In genomic region chr9:31996331-31996730, GRCh38 we compare ENCODE assay signal across 21 cellular contexts.
DNase-seq lines count a peak whose midpoint lies in the region; ATAC-seq and TF ChIP-seq lines count a peak whose summit lies in the region.
"Had no signal": no experiment of that assay in that cellular context is flagged by ENCODE, and none has a peak within 500 bp of the region (broad histone marks: within the 10 kb centered on the region; RNA-seq: fewer than 3 reads in every experiment).

No MANE protein-coding gene starts in this region.

- peak; percentile 10 for DNase-seq in NCI-H82 (lab: John Stamatoyannopoulos, UW)
- DNase-seq in NCI-H82 treated with DMSO at 0.1 percent for 48 hours (lab: John Stamatoyannopoulos, UW; ENCODE audit: unreplicated experiment) = no peak
- no peak for DNase-seq in psoas muscle
- DNase-seq in KG1 (lab: John Stamatoyannopoulos, UW) = no peak
- no peak for DNase-seq in activated CD4-positive, alpha-beta T cell treated with anti-CD3 and anti-CD28 coated beads, Interleukin-2, amount 10 ng/mL, durations not matched to agents 24 days and 14 days
- DNase-seq in activated CD4-positive, alpha-beta T cell treated with anti-CD3 and anti-CD28 coated beads for 48 hours = no peak
- DNase-seq: activated CD4-positive, alpha-beta T cell treated with anti-CD3 and anti-CD28 coated beads, Interleukin-2, amount 50 U/mL, for 48 hours; CD4-positive, alpha-beta memory T cell; DMS79; dorsolateral prefrontal cortex; foreskin melanocyte; midbrain; NCI-H1436; SIG-M5; stimulated activated CD4-positive, alpha-beta T cell treated with anti-CD3 and anti-CD28 coated beads, Interleukin-12 subunit alpha, Interleukin-12 subunit beta, amount 100 ng/mL, for 4 hours; T-helper 17 cell had no signal

- H3K36me3 ChIP-seq in Loucy (ENCODE audit: insufficient read depth, low read length) (no peaks in the 10 kb centered on the region), psoas muscle (ENCODE audit: insufficient read depth in 1 of 2, low read depth in 1 of 2) (no peaks in the 10 kb centered on the region)
- H3K36me3 ChIP-seq: cardiac muscle cell, suprapubic skin, vagina had no signal

- ATAC-seq in psoas muscle = no peak
- ATAC-seq: T-helper 17 cell had no signal

- WGBS in psoas muscle, 3 donors = 33 to 83% (median 59%) methylated on average over 1 of the region's 1 CpG

- no peak overlapping the region for H2AFZ ChIP-seq in Loucy (ENCODE audit: low read length)

- no peaks in the 10 kb centered on the region for H3K4me1 Mint-ChIP-seq in activated CD4-positive, alpha-beta T cell treated with anti-CD3 and anti-CD28 coated beads, Interleukin-2, amount 10 ng/mL, durations not matched to agents 24 days and 14 days
- H3K4me1 Mint-ChIP-seq: T-helper 17 cell had no signal

- no peak overlapping the region for H3K27ac Mint-ChIP-seq in activated CD4-positive, alpha-beta T cell treated with anti-CD3 and anti-CD28 coated beads, Interleukin-2, amount 10 ng/mL, durations not matched to agents 24 days and 14 days
- H3K27ac Mint-ChIP-seq: CD4-positive, alpha-beta memory T cell; T-helper 17 cell had no signal

- intact Hi-C loops in psoas muscle (cut with DNase I) = no loop called here
- intact Hi-C loops in activated CD4-positive, alpha-beta T cell treated with anti-CD3 and anti-CD28 coated beads, Interleukin-2, amount 10 ng/mL, durations not matched to agents 24 days and 14 days (cut with micrococcal nuclease) = no loop called here

- peaks cover 12% of the 10 kb centered on the region for H3K9me3 Mint-ChIP-seq in activated CD4-positive, alpha-beta T cell treated with anti-CD3 and anti-CD28 coated beads, Interleukin-2, amount 10 ng/mL, durations not matched to agents 24 days and 14 days

- H3K4me3 Mint-ChIP-seq in activated CD4-positive, alpha-beta T cell treated with anti-CD3 and anti-CD28 coated beads, Interleukin-2, amount 10 ng/mL, durations not matched to agents 24 days and 14 days = no peak overlapping the region
- H3K4me3 Mint-ChIP-seq: CD4-positive, alpha-beta memory T cell; T-helper 17 cell had no signal

- TF ChIP-seq CTCF in Loucy (conservative IDR thresholded peaks at IDR 0.05; ENCODE audit: low read length) (0 out of 2 replicates have a peak, but pooled peaks have one; percentile 8), VCaP (conservative IDR thresholded peaks at IDR 0.05) (peak; percentile 13; the same call in 1 of the 2 replicates), psoas muscle (IDR thresholded peaks at IDR 0.05) (peak; percentile 3)

- no peaks in the 10 kb centered on the region for H3K9me2 ChIP-seq in Loucy (replicated peaks; ENCODE audit: low read depth, low read length)

- H3K27ac ChIP-seq in VCaP (no peak overlapping the region), psoas muscle (no peak overlapping the region)
- H3K27ac ChIP-seq: cardiac muscle cell, dorsolateral prefrontal cortex, suprapubic skin, vagina had no signal

- no peak overlapping the region for H3K9ac ChIP-seq in Loucy (ENCODE audit: low read depth, low read length, poor library complexity, severe bottlenecking)

- no peaks in the 10 kb centered on the region for H3K27me3 Mint-ChIP-seq in activated CD4-positive, alpha-beta T cell treated with anti-CD3 and anti-CD28 coated beads, Interleukin-2, amount 10 ng/mL, durations not matched to agents 24 days and 14 days
- H3K27me3 Mint-ChIP-seq: CD4-positive, alpha-beta memory T cell; T-helper 17 cell had no signal

- H3K9me3 ChIP-seq in Loucy (ENCODE audit: insufficient read depth, low read depth, low read length) = no peaks in the 10 kb centered on the region
- H3K9me3 ChIP-seq in psoas muscle = no peaks in the 10 kb centered on the region
- H3K9me3 ChIP-seq: suprapubic skin, vagina had no signal

- H3K4me1 ChIP-seq in Loucy (ENCODE audit: insufficient read depth, low read length, poor library complexity, severe bottlenecking) = no peaks in the 10 kb centered on the region
- H3K4me1 ChIP-seq in psoas muscle = no peaks in the 10 kb centered on the region
- H3K4me1 ChIP-seq: suprapubic skin, vagina had no signal

- no peaks in the 10 kb centered on the region for H3K36me3 Mint-ChIP-seq in activated CD4-positive, alpha-beta T cell treated with anti-CD3 and anti-CD28 coated beads, Interleukin-2, amount 10 ng/mL, durations not matched to agents 24 days and 14 days (ENCODE audit: low read depth)
- H3K36me3 Mint-ChIP-seq: CD4-positive, alpha-beta memory T cell had no signal

- no peak overlapping the region for H3K4me2 ChIP-seq in Loucy (ENCODE audit: low read depth, low read length, poor library complexity, severe bottlenecking)

- no peaks in the 10 kb centered on the region for H3K79me2 ChIP-seq in Loucy (ENCODE audit: insufficient read depth, low read length)

- no peaks in the 10 kb centered on the region for H3F3A ChIP-seq in Loucy (ENCODE audit: low read depth)

- no peaks in the 10 kb centered on the region for H4K20me1 ChIP-seq in Loucy (ENCODE audit: insufficient read depth, low read length, poor library complexity, severe bottlenecking)

- no peak overlapping the region for H3K4me3 ChIP-seq in Loucy (ENCODE audit: low read length, poor library complexity, severe bottlenecking)
- no peak overlapping the region for H3K4me3 ChIP-seq in psoas muscle
- H3K4me3 ChIP-seq: cardiac muscle cell, dorsolateral prefrontal cortex, suprapubic skin, vagina had no signal

- H3K27me3 ChIP-seq in Loucy (ENCODE audit: insufficient read depth, low read length, poor library complexity, severe bottlenecking) = no peaks in the 10 kb centered on the region
- H3K27me3 ChIP-seq in psoas muscle (ENCODE audit: insufficient read depth in 3 of 3, low read length in 2 of 3) = no peaks in the 10 kb centered on the region
- H3K27me3 ChIP-seq: cardiac muscle cell, dorsolateral prefrontal cortex, suprapubic skin, vagina had no signal
